1 cellular context compared by ENCODE assay signal in genomic region chr15:77518458-77518857, GRCh38.
TF ChIP-seq lines count a peak whose summit lies in the region.

No MANE protein-coding gene starts in this region.

TF ChIP-seq in H1, 55 proteins besides CTCF, POLR2A, EP300 and RAD21:
- no peak for TF ChIP-seq JUND (IDR thresholded peaks at IDR 0.05; ENCODE audit: low read length)
- TF ChIP-seq, protein P1, sequence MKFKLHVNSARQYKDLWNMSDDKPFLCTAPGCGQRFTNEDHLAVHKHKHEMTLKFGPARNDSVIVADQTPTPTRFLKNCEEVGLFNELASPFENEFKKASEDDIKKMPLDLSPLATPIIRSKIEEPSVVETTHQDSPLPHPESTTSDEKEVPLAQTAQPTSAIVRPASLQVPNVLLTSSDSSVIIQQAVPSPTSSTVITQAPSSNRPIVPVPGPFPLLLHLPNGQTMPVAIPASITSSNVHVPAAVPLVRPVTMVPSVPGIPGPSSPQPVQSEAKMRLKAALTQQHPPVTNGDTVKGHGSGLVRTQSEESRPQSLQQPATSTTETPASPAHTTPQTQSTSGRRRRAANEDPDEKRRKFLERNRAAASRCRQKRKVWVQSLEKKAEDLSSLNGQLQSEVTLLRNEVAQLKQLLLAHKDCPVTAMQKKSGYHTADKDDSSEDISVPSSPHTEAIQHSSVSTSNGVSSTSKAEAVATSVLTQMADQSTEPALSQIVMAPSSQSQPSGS (IDR thresholded peaks at IDR 0.05; ENCODE audit: low read length): no peak
- TF ChIP-seq MAFK (IDR thresholded peaks at IDR 0.05; ENCODE audit: low read depth, low read length): no peak
- no peak for TF ChIP-seq SIN3A (conservative IDR thresholded peaks at IDR 0.05 in 1 of 2, IDR thresholded peaks at IDR 0.05 in 1 of 2; ENCODE audit: low read depth in 1 of 2, low read length in 2 of 2)
- no peak for TF ChIP-seq HDAC2 (IDR thresholded peaks at IDR 0.05; ENCODE audit: borderline replicate concordance in 1 of 2, low read depth in 2 of 2, low read length in 2 of 2)
- TF ChIP-seq NANOG (IDR thresholded peaks at IDR 0.05; ENCODE audit: insufficient read depth, low read depth, low read length, poor library complexity, severe bottlenecking): no peak
- no peak for TF ChIP-seq SP1 (IDR thresholded peaks at IDR 0.05; ENCODE audit: low read depth, low read length)
- TF ChIP-seq CHD1 (IDR thresholded peaks at IDR 0.05; ENCODE audit: low read depth, low read length): no peak
- TF ChIP-seq, protein P2, sequence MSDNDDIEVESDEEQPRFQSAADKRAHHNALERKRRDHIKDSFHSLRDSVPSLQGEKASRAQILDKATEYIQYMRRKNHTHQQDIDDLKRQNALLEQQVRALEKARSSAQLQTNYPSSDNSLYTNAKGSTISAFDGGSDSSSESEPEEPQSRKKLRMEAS (IDR thresholded peaks at IDR 0.05): no peak
- no peak for TF ChIP-seq EGR1 (IDR thresholded peaks at IDR 0.05; ENCODE audit: borderline replicate concordance, low read depth, low read length)
- TF ChIP-seq TAF7 (optimal IDR thresholded peaks at IDR 0.05; ENCODE audit: borderline replicate concordance, low read depth, low read length): no peak
- no peak for TF ChIP-seq CEBPB (IDR thresholded peaks at IDR 0.05; ENCODE audit: low read depth, low read length)
